8 cellular contexts compared by ENCODE assay signal in genomic region chr17:386145-386876, GRCh38. TPM values are rescaled to one million over a fixed set of nuclear protein-coding genes. Genes with fewer than 3 reads are reported as not detected.
DNase-seq lines count a peak whose midpoint lies in the region; ATAC-seq and TF ChIP-seq lines count a peak whose summit lies in the region.

No MANE protein-coding gene starts in this region.

- peak; percentile 27 for TF ChIP-seq CTCF in SU-DHL-6 (IDR thresholded peaks at IDR 0.05; ENCODE audit: insufficient read depth, low read length, poor library complexity, severe bottlenecking)

- H3K36me3 ChIP-seq in SU-DHL-6 (ENCODE audit: low read length) = no peaks in the 10 kb centered on the region

- no peak overlapping the region for H3K27ac ChIP-seq in SU-DHL-6 (ENCODE audit: low read depth, low read length)
- H3K27ac ChIP-seq in skin epidermis = peak overlapping the region in 12 of 21 experiments; percentile 58 to 88 (median 78)

- H3F3A ChIP-seq in SU-DHL-6 (ENCODE audit: insufficient read depth) = no peaks in the 10 kb centered on the region

- H4K20me1 ChIP-seq in SU-DHL-6 (ENCODE audit: low read depth, low read length) = no peaks in the 10 kb centered on the region

- H3K9ac ChIP-seq in SU-DHL-6 (ENCODE audit: low read length) = no peak overlapping the region

- H3K9me3 Mint-ChIP-seq in activated naive CD8-positive, alpha-beta T cell treated with anti-CD3 and anti-CD28 coated beads, Interleukin-2, amount 50 U/mL, for 24 hours = peaks cover 3% of the 10 kb centered on the region

- H3K4me2 ChIP-seq in SU-DHL-6 (ENCODE audit: low read depth, low read length, poor library complexity, severe bottlenecking) = peak overlapping the region; percentile 38

- DNase-seq in G401 (ENCODE audit: low spot score) (peak; percentile 59), hepatic stellate cell (ENCODE audit: low spot score) (peak; percentile 87), NCI-H2029 treated with DMSO at 0.1 percent for 48 hours (lab: John Stamatoyannopoulos, UW) (no peak), NCI-H187 treated with DMSO at 0.1 percent for 48 hours (lab: John Stamatoyannopoulos, UW) (no peak)
- DNase-seq in activated naive CD8-positive, alpha-beta T cell treated with anti-CD3 and anti-CD28 coated beads, Interleukin-2, amount 50 U/mL, for 24 hours = peak; percentile 82

- no peaks in the 10 kb centered on the region for H3K9me2 ChIP-seq in SU-DHL-6 (replicated peaks; ENCODE audit: insufficient read depth, low read length)

- peak; percentile 64 for ATAC-seq in HG03108 (IDR thresholded peaks at IDR 0.05; ENCODE audit: unreplicated experiment)
- ATAC-seq in activated naive CD8-positive, alpha-beta T cell treated with anti-CD3 and anti-CD28 coated beads, Interleukin-2, amount 50 U/mL, for 24 hours = peak; percentile 70

- H3K27ac Mint-ChIP-seq in activated naive CD8-positive, alpha-beta T cell treated with anti-CD3 and anti-CD28 coated beads, Interleukin-2, amount 50 U/mL, for 24 hours = no peak overlapping the region

- H3K4me1 Mint-ChIP-seq in activated naive CD8-positive, alpha-beta T cell treated with anti-CD3 and anti-CD28 coated beads, Interleukin-2, amount 50 U/mL, for 24 hours = peaks cover 12% of the 10 kb centered on the region

- no peaks in the 10 kb centered on the region for H3K9me3 ChIP-seq in SU-DHL-6 (ENCODE audit: insufficient read depth, low read length)

- H3K4me3 ChIP-seq in SU-DHL-6 (ENCODE audit: insufficient read depth, low read length, poor library complexity, severe bottlenecking) = peak overlapping the region; percentile 34
- H3K4me3 ChIP-seq in skin epidermis = peak overlapping the region; percentile 37 to 64 (median 45)

- H3K27me3 Mint-ChIP-seq in activated naive CD8-positive, alpha-beta T cell treated with anti-CD3 and anti-CD28 coated beads, Interleukin-2, amount 50 U/mL, for 24 hours = peaks cover 13% of the 10 kb centered on the region

- H3K4me3 Mint-ChIP-seq in activated naive CD8-positive, alpha-beta T cell treated with anti-CD3 and anti-CD28 coated beads, Interleukin-2, amount 50 U/mL, for 24 hours = peak overlapping the region; percentile 75

- no peaks in the 10 kb centered on the region for H3K79me2 ChIP-seq in SU-DHL-6 (ENCODE audit: insufficient read depth, low read length)

- in situ Hi-C loops in G401 (cut with HindIII; ENCODE audit: low sequenced_read_pairs) = no loop called here

- no peaks in the 10 kb centered on the region for H3K36me3 Mint-ChIP-seq in activated naive CD8-positive, alpha-beta T cell treated with anti-CD3 and anti-CD28 coated beads, Interleukin-2, amount 50 U/mL, for 24 hours (ENCODE audit: low read depth)

- no peak overlapping the region for H2AFZ ChIP-seq in SU-DHL-6 (ENCODE audit: low read depth, low read length, severe bottlenecking)

- H3K27me3 ChIP-seq in SU-DHL-6 (ENCODE audit: low read length) = no peaks in the 10 kb centered on the region

RNA-seq across cellular contexts. Expression of gene RPH3AL, which starts 33.7 kb away (rescaled TPM):
- total RNA-seq in G401 (2014; rRNA removed; shearing (Covaris generic)) = 6.9 and 17.8 TPM in 2 replicates

RNA-seq across cellular contexts. Expression of gene RFLNB, which starts 59.4 kb away (rescaled TPM):
- 224 and 259 TPM in 2 replicates for total RNA-seq in G401 (2014; rRNA removed; shearing (Covaris generic))

Comparison
In these comparisons a context has a peak if more than half of its experiments do, and no peak if none do; other contexts are left out.
1. DNase-seq: peak in G401 (single experiment), activated naive CD8-positive, alpha-beta T cell treated with anti-CD3 and anti-CD28 coated beads, Interleukin-2, amount 50 U/mL, for 24 hours (single experiment) and hepatic stellate cell (single experiment); none in NCI-H2029 treated with DMSO at 0.1 percent for 48 hours (single experiment) and NCI-H187 treated with DMSO at 0.1 percent for 48 hours (single experiment).